ENCODE assay signal across 7 cellular contexts in the genomic region with DNA sequence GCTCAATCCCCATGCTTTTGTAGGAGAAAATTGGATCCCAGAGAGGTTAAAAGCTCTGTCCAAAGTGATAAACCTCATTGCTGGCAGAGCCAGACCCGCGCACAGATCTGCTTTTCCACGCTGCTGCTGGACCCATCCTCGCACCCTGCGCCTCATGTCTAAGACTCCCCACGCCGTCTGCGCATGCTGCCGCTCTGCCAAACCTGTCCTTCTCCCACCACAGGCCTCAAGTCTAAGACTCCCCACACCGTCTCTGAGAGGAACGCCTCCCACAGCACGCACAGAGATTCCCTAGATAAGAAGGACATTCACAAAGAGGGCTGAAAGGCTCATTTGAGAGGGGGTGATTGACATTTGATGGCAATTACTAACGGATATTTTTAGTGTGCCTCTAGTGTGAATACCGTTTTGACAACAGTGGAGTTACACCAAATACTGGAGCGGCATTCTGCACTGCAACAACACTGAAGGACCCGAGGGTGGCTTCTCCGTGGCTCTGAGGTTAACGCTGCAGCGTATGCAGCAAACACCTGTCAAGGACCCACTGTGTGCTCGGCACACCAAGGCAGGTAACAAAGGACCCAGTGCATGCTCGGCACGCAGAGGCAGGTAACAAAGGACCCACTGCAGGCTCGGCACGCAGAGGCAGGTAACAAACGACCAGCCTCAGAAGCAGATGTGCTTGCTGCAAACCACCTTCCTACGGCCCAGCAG.
DNase-seq lines count a peak whose midpoint lies in the region; ATAC-seq and TF ChIP-seq lines count a peak whose summit lies in the region.

No MANE protein-coding gene starts in this region.

- peaks cover 36% of the 10 kb centered on the region for H3K4me1 Mint-ChIP-seq in HFFc6 (ENCODE audit: low read depth)
- H3K4me1 Mint-ChIP-seq in activated naive CD8-positive, alpha-beta T cell (ENCODE audit: low read depth) = peaks cover 24% of the 10 kb centered on the region
- H3K4me1 Mint-ChIP-seq in immature natural killer cell = peaks cover 27 to 29% of the 10 kb centered on the region in 2 donors

- peaks cover 0 to 11% (median 0%) of the 10 kb centered on the region in 4 donors for H3K36me3 ChIP-seq in stomach

- H3K4me1 ChIP-seq in stomach = peaks cover 0 to 18% (median 10%) of the 10 kb centered on the region in 4 donors

- H3K4me3 ChIP-seq in stomach = peak overlapping the region; percentile 47 to 52 (median 50)

- no peak for DNase-seq in HFFc6
- DNase-seq in immature natural killer cell = no peak
- DNase-seq in stomach = no peak
- DNase-seq in UCSD-AML1 (lab: John Stamatoyannopoulos, UW; ENCODE audit: unreplicated experiment) = no peak
- no peak for DNase-seq in putamen (ENCODE audit: low spot score)

- no peak for TF ChIP-seq POLR2A in stomach (IDR thresholded peaks at IDR 0.05)

- H3K27ac ChIP-seq in stomach = peak overlapping the region in 1 of 5 donors; percentile 65

- no peaks in the 10 kb centered on the region for H3K9me3 ChIP-seq in stomach

- no peak for TF ChIP-seq EP300 in stomach (IDR thresholded peaks at IDR 0.05)

- H3K27ac Mint-ChIP-seq in HFFc6 (no peak overlapping the region), immature natural killer cell (peak overlapping the region; percentile 68 to 95 (median 88))
- peak overlapping the region; percentile 7 for H3K27ac Mint-ChIP-seq in activated naive CD8-positive, alpha-beta T cell

- no peaks in the 10 kb centered on the region; the same call in 1 of the 2 replicates for H3K36me3 Mint-ChIP-seq in HFFc6 (ENCODE audit: low read depth)
- no peaks in the 10 kb centered on the region for H3K36me3 Mint-ChIP-seq in activated naive CD8-positive, alpha-beta T cell
- peaks cover 0 to 5% (median 3%) of the 10 kb centered on the region in 3 donors for H3K36me3 Mint-ChIP-seq in immature natural killer cell

- H3K9me3 Mint-ChIP-seq in HFFc6 = 0 out of 2 replicates have a peak, but pooled peaks cover 7% of the 10 kb centered on the region
- H3K9me3 Mint-ChIP-seq in activated naive CD8-positive, alpha-beta T cell (ENCODE audit: low read depth) = no peaks in the 10 kb centered on the region
- no peaks in the 10 kb centered on the region for H3K9me3 Mint-ChIP-seq in immature natural killer cell

- TF ChIP-seq CTCF in HFFc6 (IDR thresholded peaks at IDR 0.05) (no peak), stomach (IDR thresholded peaks at IDR 0.05) (no peak)

- intact Hi-C loops in stomach (cut with DNase I; ENCODE audit: low total_unique reads) = no loop called here

- H3K27me3 ChIP-seq in stomach = no peaks in the 10 kb centered on the region

- WGBS in stomach, 5 donors = 51 to 71% (median 59%) methylated on average over 21 to 26 of the region's 26 CpGs

- no peak for ATAC-seq in GM21447 (IDR thresholded peaks at IDR 0.05; ENCODE audit: unreplicated experiment)

- H3K4me3 Mint-ChIP-seq in HFFc6 = peak overlapping the region; percentile 92
- H3K4me3 Mint-ChIP-seq in activated naive CD8-positive, alpha-beta T cell = peak overlapping the region; percentile 91
- peak overlapping the region; percentile 89 to 98 (median 91) for H3K4me3 Mint-ChIP-seq in immature natural killer cell

- H3K27me3 Mint-ChIP-seq in HFFc6 (ENCODE audit: insufficient read depth) (peaks cover 23% of the 10 kb centered on the region), immature natural killer cell (ENCODE audit: low read depth in 3 of 3) (peaks cover 5 to 17% (median 16%) of the 10 kb centered on the region in 3 donors)
- H3K27me3 Mint-ChIP-seq in activated naive CD8-positive, alpha-beta T cell = no peaks in the 10 kb centered on the region
